In the genomic region with DNA sequence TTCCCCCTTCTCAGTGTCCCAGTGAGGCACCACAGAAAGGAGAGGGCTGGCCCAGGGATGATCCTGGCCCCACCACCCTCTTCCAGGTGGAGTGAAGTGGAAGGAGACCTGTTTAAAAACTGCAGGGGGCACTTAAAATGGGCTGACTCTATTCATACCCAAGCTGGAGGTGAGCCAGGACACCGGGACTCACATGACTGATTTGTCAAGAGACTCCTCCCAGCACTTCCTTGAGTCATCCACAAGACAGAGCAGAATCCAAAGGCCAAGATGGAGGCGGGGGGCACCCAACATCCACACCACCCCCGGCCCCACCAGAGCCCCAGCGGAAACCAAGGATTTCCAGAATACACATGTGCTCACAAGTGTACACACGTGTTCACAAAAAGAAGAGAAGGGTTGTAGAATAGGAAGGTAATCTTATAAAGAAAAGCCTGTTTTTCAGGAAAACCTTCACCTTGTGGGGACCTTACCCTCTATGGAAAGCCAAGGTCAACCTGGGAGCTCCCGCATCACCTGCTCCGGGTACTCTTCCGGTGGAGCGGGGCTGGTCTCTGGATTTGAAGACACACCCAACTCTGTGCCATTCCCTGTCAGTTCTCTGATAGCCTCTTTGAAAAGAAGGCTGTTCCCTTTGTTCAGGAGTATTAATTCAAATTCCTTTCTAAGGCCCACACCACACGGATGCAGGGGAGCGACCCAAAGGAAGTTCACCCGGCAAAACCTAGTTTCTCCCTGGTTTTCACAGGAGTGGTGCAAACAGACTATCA, we compare ENCODE assay signal across 8 cellular contexts. TPM values are rescaled to one million over a fixed set of nuclear protein-coding genes. Genes with fewer than 3 reads are reported as not detected.
DNase-seq lines count a peak whose midpoint lies in the region; ATAC-seq and TF ChIP-seq lines count a peak whose summit lies in the region.

No MANE protein-coding gene starts in this region.

- peak overlapping the region; percentile 40 for H3K27ac ChIP-seq in duodenal mucosa (ENCODE audit: low read depth, low read length)
- H3K27ac ChIP-seq in muscle layer of colon (ENCODE audit: low read depth, low read length), result peak overlapping the region; percentile 67

- H3K4me1 Mint-ChIP-seq in Calu3 (ENCODE audit: low read depth, unreplicated experiment), result peaks cover 56% of the 10 kb centered on the region

- H3K36me3 ChIP-seq in duodenal mucosa (ENCODE audit: control insufficient read depth in 1 of 2, insufficient read depth in 2 of 2, low read length in 2 of 2) (no peaks in the 10 kb centered on the region), muscle layer of colon (ENCODE audit: insufficient read depth, low read length) (no peaks in the 10 kb centered on the region)

- TF ChIP-seq CTCF in Calu3 (IDR thresholded peaks at IDR 0.05; ENCODE audit: unreplicated experiment), result no peak

- peak overlapping the region; percentile 43 to 52 for H3K9ac ChIP-seq in duodenal mucosa (ENCODE audit: low read depth in 1 of 2, low read length in 2 of 2)
- H3K9ac ChIP-seq in muscle layer of colon (ENCODE audit: low read length), result no peak overlapping the region

- peaks cover 69% of the 10 kb centered on the region for H3K36me3 Mint-ChIP-seq in Calu3 (ENCODE audit: insufficient read depth, unreplicated experiment)

- peak overlapping the region; percentile 5 for H3K4me3 Mint-ChIP-seq in Calu3 (ENCODE audit: low read depth, unreplicated experiment)

- H3K27ac Mint-ChIP-seq in Calu3 (ENCODE audit: unreplicated experiment), result peak overlapping the region; percentile 42

- H3K27me3 ChIP-seq in duodenal mucosa (ENCODE audit: control insufficient read depth in 1 of 2, insufficient read depth in 2 of 2, low read length in 2 of 2) (no peaks in the 10 kb centered on the region), muscle layer of colon (ENCODE audit: control insufficient read depth in 1 of 2, insufficient read depth in 2 of 2, low read length in 2 of 2) (no peaks in the 10 kb centered on the region)

- CTCF ChIA-PET in Calu3 (lab: Charles Lee), result no interaction called here

- ATAC-seq in GM19023 (IDR thresholded peaks at IDR 0.05; ENCODE audit: unreplicated experiment), result no peak

- DNase-seq in Calu3 (peak; percentile 49), NCI-H2081 (lab: John Stamatoyannopoulos, UW) (peak; percentile 44 to 69), pons (ENCODE audit: low spot score) (no peak), SKM-1 treated with dmso at 0.1 percent for 144 hours (lab: John Stamatoyannopoulos, UW; ENCODE audit: unreplicated experiment) (no peak)
- no peak for DNase-seq in activated CD8-positive, alpha-beta memory T cell treated with anti-CD3 and anti-CD28 coated beads, Interleukin-2, amount 50 U/mL, for 4 hours

- intact Hi-C loops in Calu3 (cut with micrococcal nuclease; ENCODE audit: unreplicated experiment), result loop anchor here (1.0 to 10.0 kb wide), 2 partner anchors 45 to 101 kb away; no protein-coding TSS in a partner anchor

- peak overlapping the region; percentile 39 to 42 for H3K4me3 ChIP-seq in duodenal mucosa (ENCODE audit: low read depth in 1 of 2, low read length in 2 of 2)
- H3K4me3 ChIP-seq in muscle layer of colon (ENCODE audit: low read depth in 1 of 2, low read length in 2 of 2), result no peak overlapping the region

- no peaks in the 10 kb centered on the region for H3K9me3 ChIP-seq in duodenal mucosa (ENCODE audit: control insufficient read depth in 1 of 2, low read length in 2 of 2)
- H3K9me3 ChIP-seq in muscle layer of colon (ENCODE audit: low read length), result no peaks in the 10 kb centered on the region

- H3K4me1 ChIP-seq in duodenal mucosa (ENCODE audit: control insufficient read depth in 1 of 2, insufficient read depth in 2 of 2, low read length in 2 of 2), result peaks cover 85 to 86% of the 10 kb centered on the region in 2 donors
- peaks cover 79% of the 10 kb centered on the region for H3K4me1 ChIP-seq in muscle layer of colon (ENCODE audit: insufficient read depth, low read length)

- H3K27me3 Mint-ChIP-seq in Calu3 (ENCODE audit: unreplicated experiment), result no peaks in the 10 kb centered on the region

- H3K9me3 Mint-ChIP-seq in Calu3 (ENCODE audit: low read depth, unreplicated experiment), result no peaks in the 10 kb centered on the region

- BruUV-seq in Calu3 (replicated peaks; lab: Mats Ljungman, UMichigan), result no TSS peak

RNA-seq across cellular contexts. Expression of gene CTBP2, which starts 10.9 kb away (rescaled TPM):
- total RNA-seq in Calu3 (2022), result 71.9 and 78.7 TPM in 2 replicates

Comparison
In these comparisons a context has a peak if more than half of its experiments do, and no peak if none do; other contexts are left out.
1. DNase-seq: peak in Calu3 (single experiment) and NCI-H2081 (2 of 2); none in pons (single experiment), activated CD8-positive, alpha-beta memory T cell treated with anti-CD3 and anti-CD28 coated beads, Interleukin-2, amount 50 U/mL, for 4 hours (single experiment) and SKM-1 treated with dmso at 0.1 percent for 144 hours (single experiment).
2. H3K4me3 ChIP-seq: peak in duodenal mucosa (2 of 2); none in muscle layer of colon (0 of 2).